8 cellular contexts compared by ENCODE assay signal in the genomic region with DNA sequence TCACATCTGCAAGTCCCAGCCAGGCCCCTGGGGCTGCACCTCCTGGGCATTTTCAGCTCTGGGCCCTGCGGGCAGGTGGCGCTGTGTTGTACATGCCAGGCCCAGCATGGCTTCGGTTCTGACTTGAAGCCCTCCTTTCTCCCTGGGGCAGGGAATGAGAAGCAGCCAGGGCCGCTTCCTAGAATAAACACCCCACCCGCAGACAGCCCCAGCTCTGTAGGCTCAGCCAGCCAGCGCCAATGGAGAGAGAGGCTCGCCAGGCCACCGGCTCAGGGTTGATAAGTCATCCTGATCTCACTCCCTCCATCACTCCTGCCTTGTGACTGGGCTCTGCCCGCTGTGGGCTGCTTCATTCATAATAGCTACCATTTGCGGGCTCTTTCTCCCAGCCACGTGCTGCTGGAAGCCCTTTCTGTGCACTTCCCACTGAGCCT. TPM values are rescaled to one million over a fixed set of nuclear protein-coding genes. Genes with fewer than 3 reads are reported as not detected.
DNase-seq lines count a peak whose midpoint lies in the region; ATAC-seq and TF ChIP-seq lines count a peak whose summit lies in the region.

No MANE protein-coding gene starts in this region.

- peaks cover 21% of the 10 kb centered on the region for H3K4me1 Mint-ChIP-seq in glutamatergic neuron (ENCODE audit: low read depth, unreplicated experiment)

- intact Hi-C loops in psoas muscle (cut with DNase I): no loop called here

- H3K4me3 Mint-ChIP-seq in glutamatergic neuron (ENCODE audit: unreplicated experiment): no peak overlapping the region

- H3K27ac ChIP-seq in psoas muscle: no peak overlapping the region

- H3K27ac Mint-ChIP-seq in glutamatergic neuron (ENCODE audit: unreplicated experiment): no peak overlapping the region

- H3K36me3 Mint-ChIP-seq in glutamatergic neuron (ENCODE audit: unreplicated experiment): no peaks in the 10 kb centered on the region

- H3K9me3 Mint-ChIP-seq in glutamatergic neuron (ENCODE audit: unreplicated experiment): peaks cover 14% of the 10 kb centered on the region

- H3K9me3 ChIP-seq in psoas muscle: no peaks in the 10 kb centered on the region

- H3K27me3 Mint-ChIP-seq in glutamatergic neuron (ENCODE audit: unreplicated experiment): peaks cover 15% of the 10 kb centered on the region

- DNase-seq in activated gamma-delta T cell treated with Interleukin-2 at 50 U/mL for 16 hours (peak; percentile 58), activated gamma-delta T cell (lab: John Stamatoyannopoulos, UW) (no peak), OCI-M1 (lab: John Stamatoyannopoulos, UW) (peak; percentile 71), glutamatergic neuron (peak; percentile 65), psoas muscle (peak; percentile 37 to 60), ureter (ENCODE audit: low spot score) (no peak), SKM-1 (lab: John Stamatoyannopoulos, UW; ENCODE audit: unreplicated experiment) (no peak)
- peak; percentile 44 for DNase-seq in activated effector memory CD4-positive, alpha-beta T cell treated with Interleukin-2 at 50 U/mL for 16 hours

- H3K27me3 ChIP-seq in psoas muscle (ENCODE audit: insufficient read depth in 3 of 3, low read length in 2 of 3): peaks cover 0 to 15% (median 0%) of the 10 kb centered on the region in 3 donors

- no peak overlapping the region for H3K4me3 ChIP-seq in psoas muscle

- ATAC-seq in psoas muscle: no peak

- WGBS in psoas muscle, 3 donors: 54 to 59% (median 56%) methylated on average over 11 of the region's 11 CpGs

- H3K36me3 ChIP-seq in psoas muscle (ENCODE audit: insufficient read depth in 1 of 2, low read depth in 1 of 2): no peaks in the 10 kb centered on the region

- TF ChIP-seq CTCF in glutamatergic neuron (IDR thresholded peaks at IDR 0.05; ENCODE audit: partially characterized antibody, unreplicated experiment): peak; percentile 48
- TF ChIP-seq CTCF in psoas muscle (IDR thresholded peaks at IDR 0.05): peak; percentile 24

- H3K4me1 ChIP-seq in psoas muscle: peaks cover 4% of the 10 kb centered on the region

RNA-seq across cellular contexts. Expression of a gene that starts 6.0 kb away (rescaled TPM):
- total RNA-seq in glutamatergic neuron (ENCODE audit: unreplicated experiment) (16.5 TPM), psoas muscle (1 to 10 TPM; 1.7 to 3.3 (median 2.4) TPM), ureter (11.7 TPM)
- 1 to 10 TPM in 2 of 3 donors, under 1 TPM in 1; 0.96 to 1.3 (median 1.0) TPM for polyA plus RNA-seq in psoas muscle

RNA-seq across cellular contexts. Expression of a gene that starts 37.0 kb away (rescaled TPM):
- total RNA-seq in glutamatergic neuron (ENCODE audit: unreplicated experiment) (13.0 TPM), psoas muscle (1 to 10 TPM; 3.8 to 5.7 (median 4.5) TPM), ureter (18.1 TPM)
- 1 to 10 TPM; 3.0 to 8.2 (median 7.0) TPM for polyA plus RNA-seq in psoas muscle

RNA-seq across cellular contexts. Expression of a gene that starts 41.3 kb away (rescaled TPM):
- total RNA-seq in glutamatergic neuron (ENCODE audit: unreplicated experiment) (33.1 TPM), psoas muscle (10 to 100 TPM; 60.5 to 84.2 (median 70.7) TPM), ureter (58.6 TPM)
- polyA plus RNA-seq in psoas muscle: 100 to 1,000 TPM; 144 to 163 (median 160) TPM

Comparison
In these comparisons a context has a peak if more than half of its experiments do, and no peak if none do; other contexts are left out.
1. DNase-seq: peak in activated gamma-delta T cell treated with Interleukin-2 at 50 U/mL for 16 hours (single experiment), OCI-M1 (single experiment), activated effector memory CD4-positive, alpha-beta T cell treated with Interleukin-2 at 50 U/mL for 16 hours (single experiment), glutamatergic neuron (single experiment) and psoas muscle (2 of 2); none in activated gamma-delta T cell (single experiment), ureter (single experiment) and SKM-1 (single experiment).